In the genomic region with DNA sequence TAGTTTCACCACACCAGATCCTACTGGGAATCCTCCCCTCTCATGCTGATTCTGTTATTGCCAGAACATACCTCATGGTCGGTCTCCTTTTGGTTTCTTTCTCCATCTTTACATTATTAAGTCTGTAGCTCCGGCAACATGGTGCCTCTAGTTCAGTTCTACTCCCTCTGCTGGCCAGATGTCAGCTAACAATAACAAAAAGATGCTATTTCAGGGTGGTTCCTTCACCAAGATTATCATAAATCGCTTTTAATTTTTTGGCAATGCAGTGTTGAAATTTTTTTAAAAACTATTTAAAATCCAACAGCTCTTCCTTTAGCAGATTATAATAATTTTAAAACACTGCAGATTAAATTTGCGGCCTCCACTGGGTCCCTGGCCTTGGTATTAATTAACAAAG, we compare ENCODE assay signal across 8 cellular contexts.
A peak's percentile ranks its signal among the peaks of the same experiment; 100 is the strongest.
DNase-seq lines count a peak whose midpoint lies in the region; ATAC-seq, FAIRE-seq and TF ChIP-seq lines count a peak whose summit lies in the region.

No MANE protein-coding gene starts in this region.

- no peak overlapping the region for H3K23ac ChIP-seq in H1 (ENCODE audit: insufficient read length)

- no peaks in the 10 kb centered on the region for H3K79me2 ChIP-seq in H1 (ENCODE audit: control insufficient read depth in 1 of 2, insufficient read depth in 2 of 2, low read length in 2 of 2)

- no peaks in the 10 kb centered on the region for H4K20me1 ChIP-seq in H1 (replicated peaks in 1 of 2; ENCODE audit: control insufficient read depth in 1 of 2, insufficient read depth in 2 of 2, low read length in 2 of 2)

- no peak for TF ChIP-seq POLR2A in A549 (IDR thresholded peaks at IDR 0.05; ENCODE audit: low read length)
- no peak for TF ChIP-seq POLR2A in H1 (IDR thresholded peaks at IDR 0.05; ENCODE audit: control extremely low read depth in 1 of 2, low read depth in 2 of 2, low read length in 2 of 2)

- TF ChIP-seq CTCF in A549 (IDR thresholded peaks at IDR 0.05) (peak; percentile 23; the same call in 1 of the 3 replicates), H1 (IDR thresholded peaks at IDR 0.05; ENCODE audit: control extremely low read depth in 1 of 3, insufficient read depth in 1 of 3, low read depth in 1 of 3, low read length in 3 of 3) (peak in 2 of 3 experiments; percentile 47 to 57; a peak in 3 of 4 replicates)

- no peak overlapping the region for H2BK12ac ChIP-seq in H1 (ENCODE audit: low read depth, low read length)

- H2BK120ac ChIP-seq in H1 (replicated peaks; ENCODE audit: low read depth, low read length): no peak overlapping the region

- H3K4me1 ChIP-seq in A549: no peaks in the 10 kb centered on the region
- H3K4me1 ChIP-seq in H1 (replicated peaks in 1 of 4; ENCODE audit: control insufficient read depth in 3 of 4, insufficient read depth in 4 of 4, low read length in 3 of 4): no peaks in the 10 kb centered on the region

- no peak overlapping the region for H3K27ac ChIP-seq in A549
- no peak overlapping the region for H3K27ac ChIP-seq in H1 (ENCODE audit: low read depth, low read length)

- H3K9me3 ChIP-seq in A549: no peaks in the 10 kb centered on the region
- H3K9me3 ChIP-seq in H1 (ENCODE audit: insufficient read depth in 2 of 2, low read depth in 1 of 2, low read length in 1 of 2): peaks cover 5 to 8% of the 10 kb centered on the region in 2 experiments; a peak in 3 of 4 replicates

- TF ChIP-seq RAD21 in A549 (conservative IDR thresholded peaks at IDR 0.05 in 1 of 2, IDR thresholded peaks at IDR 0.05 in 1 of 2) (peak in 1 of 2 experiments; percentile 25; a peak in 3 of 5 replicates), H1 (IDR thresholded peaks at IDR 0.05 in 1 of 2, conservative IDR thresholded peaks at IDR 0.05 in 1 of 2; ENCODE audit: low read depth in 2 of 2, low read length in 2 of 2) (peak; percentile 44 to 64; a peak in 3 of 4 replicates)

- H4K91ac ChIP-seq in H1 (replicated peaks; ENCODE audit: insufficient read length, low read length): no peak overlapping the region

- POLR2A ChIA-PET in A549 (lab: Yijun Ruan, JAX): no interaction called here
- POLR2A ChIA-PET in H1 (lab: Charles Lee; ENCODE audit: partially characterized antibody): no interaction called here

- H3K18ac ChIP-seq in H1 (ENCODE audit: extremely low read depth, low read length): no peak overlapping the region

- no peak overlapping the region for H3K4ac ChIP-seq in H1 (replicated peaks; ENCODE audit: insufficient read length, low read depth, low read length)

- H3K23me2 ChIP-seq in H1 (ENCODE audit: low read depth, low read length): no peaks in the 10 kb centered on the region

- no peak for TF ChIP-seq EP300 in A549 (IDR thresholded peaks at IDR 0.05)
- no peak for TF ChIP-seq EP300 in H1 (IDR thresholded peaks at IDR 0.05; ENCODE audit: borderline replicate concordance in 1 of 2, low read depth in 2 of 2, low read length in 2 of 2)

- H3K9ac ChIP-seq in H1 (replicated peaks in 1 of 4; ENCODE audit: extremely low read depth in 1 of 4, low read depth in 3 of 4, low read length in 3 of 4): no peak overlapping the region

- DNase-seq in A549 (ENCODE audit: low read depth in 1 of 2, low spot score in 1 of 2) (peak in 1 of 2 experiments; percentile 16), NCI-H510A (lab: John Stamatoyannopoulos, UW) (peak; percentile 28), H1 (ENCODE audit: low read depth in 1 of 2, low spot score in 2 of 2) (no peak), hepatic stellate cell (ENCODE audit: low spot score) (no peak)
- no peak for DNase-seq in stimulated activated CD4-positive, alpha-beta T cell treated with anti-CD3 and anti-CD28 coated beads, Interleukin-1b, Interleukin-23, amount 100 ng/mL, for 48 hours

- H3K56ac ChIP-seq in H1 (replicated peaks; ENCODE audit: insufficient read length, low read depth, low read length): no peak overlapping the region

- H4K8ac ChIP-seq in H1 (ENCODE audit: extremely low read depth, insufficient read depth, low read length): no peak overlapping the region

- H3K36me3 ChIP-seq in H1 (ENCODE audit: control insufficient read depth in 2 of 4, insufficient read depth in 4 of 4, low read length in 3 of 4): no peaks in the 10 kb centered on the region

- CTCF ChIA-PET in A549 (lab: Yijun Ruan, JAX) (interaction anchor here (1.3 to 1.4 kb wide), 2 partner anchors 28 to 1062 kb away, joined by 3 read pairs; no protein-coding TSS in a partner anchor), H1 (lab: Charles Lee; ENCODE audit: partially characterized antibody) (interaction anchor here (0.5 to 2.4 kb wide), 29 partner anchors 12 to 1174 kb away, joined by 3 to 16 read pairs (median 4); no protein-coding TSS in a partner anchor)

- H4K5ac ChIP-seq in H1 (ENCODE audit: insufficient read length, low read depth, low read length): no peak overlapping the region

- no peak overlapping the region for H2BK5ac ChIP-seq in H1 (ENCODE audit: low read depth, low read length)

- no peak overlapping the region for H2AK5ac ChIP-seq in H1 (ENCODE audit: low read depth, low read length)

- no peak overlapping the region for H2BK15ac ChIP-seq in H1 (ENCODE audit: low read length)

- no peak overlapping the region for H2AFZ ChIP-seq in H1 (ENCODE audit: low read length)

- no peaks in the 10 kb centered on the region for H3K79me1 ChIP-seq in H1 (ENCODE audit: low read depth, low read length)

- H2BK20ac ChIP-seq in H1 (ENCODE audit: low read length): no peak overlapping the region

- FAIRE-seq in A549 (lab: Jason Lieb, UNC) (no peak), H1 (lab: Jason Lieb, UNC) (peak; percentile 73)

- ATAC-seq in A549: peak; percentile 43 to 50; a peak in 3 of 6 replicates
- peak; percentile 66 for ATAC-seq in GM18868 (IDR thresholded peaks at IDR 0.05; ENCODE audit: unreplicated experiment)
- no peak for ATAC-seq in HG03520 (IDR thresholded peaks at IDR 0.05; ENCODE audit: unreplicated experiment)
- no peak for ATAC-seq in HG02642 (IDR thresholded peaks at IDR 0.05; ENCODE audit: poor library complexity, unreplicated experiment)

- no peak overlapping the region for H3K4me3 ChIP-seq in A549
- no peak overlapping the region for H3K4me3 ChIP-seq in H1 (ENCODE audit: extremely low read depth in 1 of 4, insufficient read depth in 2 of 4, low read depth in 3 of 4, low read length in 4 of 4)

- WGBS in A549 (ENCODE audit: missing lambda C conversion rate): 2% methylated on average over 4 of the region's 4 CpGs
- WGBS in H1 (ENCODE audit: extremely low coverage in 1 of 2, insufficient coverage in 1 of 2, insufficient read length in 1 of 2, insufficient replicate concordance in 2 of 2, low coverage in 1 of 2, low lambda C conversion rate in 2 of 2, missing lambda C conversion rate in 1 of 2), 2 experiments: 81% methylated on average over 4 of the region's 4 CpGs; no CpG with 5 or more reads in 1 of the 2 experiments

- no peak overlapping the region for H3K14ac ChIP-seq in H1 (ENCODE audit: insufficient read length)

- H3K4me2 ChIP-seq in A549: no peak overlapping the region
- no peak overlapping the region for H3K4me2 ChIP-seq in H1 (ENCODE audit: insufficient read depth in 1 of 2, low read depth in 2 of 2, low read length in 2 of 2)

- H3K27me3 ChIP-seq in H1 (replicated peaks in 1 of 4; ENCODE audit: control insufficient read depth in 3 of 4, extremely low read depth in 1 of 4, insufficient read depth in 3 of 4, low read length in 3 of 4): no peaks in the 10 kb centered on the region

TF ChIP-seq in A549, 52 proteins besides CTCF, POLR2A, EP300 and RAD21:
- TF ChIP-seq HOXB13 (CRISPR knock-in tag; IDR thresholded peaks at IDR 0.05; ENCODE audit: low read depth) (no peak), SMC3 (IDR thresholded peaks at IDR 0.05) (peak; percentile 13; the same call in 1 of the 3 replicates)

TF ChIP-seq in H1, 55 proteins besides CTCF, POLR2A, EP300 and RAD21:
- TF ChIP-seq EGR1 (IDR thresholded peaks at IDR 0.05; ENCODE audit: borderline replicate concordance, low read depth, low read length): no peak
- no peak for TF ChIP-seq HDAC2 (IDR thresholded peaks at IDR 0.05; ENCODE audit: borderline replicate concordance in 1 of 2, low read depth in 2 of 2, low read length in 2 of 2)
- no peak for TF ChIP-seq RFX5 (IDR thresholded peaks at IDR 0.05; ENCODE audit: borderline replicate concordance, low read depth, low read length)
- no peak for TF ChIP-seq SAP30 (IDR thresholded peaks at IDR 0.05; ENCODE audit: insufficient read depth, insufficient replicate concordance, low read length)
- TF ChIP-seq ZNF274 (IDR thresholded peaks at IDR 0.05; ENCODE audit: borderline replicate concordance, extremely low read depth, low read length): no peak
- no peak for TF ChIP-seq BACH1 (IDR thresholded peaks at IDR 0.05; ENCODE audit: low read length)
- TF ChIP-seq ASH2L (IDR thresholded peaks at IDR 0.05; ENCODE audit: low read length): no peak
- no peak for TF ChIP-seq PHF8 (conservative IDR thresholded peaks at IDR 0.05; ENCODE audit: low read depth, low read length)
- no peak for TF ChIP-seq TBP (IDR thresholded peaks at IDR 0.05; ENCODE audit: low read depth, low read length)
- no peak for TF ChIP-seq TAF1 (IDR thresholded peaks at IDR 0.05; ENCODE audit: low read depth, low read length)
- TF ChIP-seq SP4 (IDR thresholded peaks at IDR 0.05; ENCODE audit: low read length): no peak
- TF ChIP-seq YY1 (IDR thresholded peaks at IDR 0.05; ENCODE audit: low read depth, low read length): no peak
- TF ChIP-seq NANOG (IDR thresholded peaks at IDR 0.05; ENCODE audit: insufficient read depth, low read depth, low read length, poor library complexity, severe bottlenecking): no peak
- TF ChIP-seq KDM1A (IDR thresholded peaks at IDR 0.05; ENCODE audit: borderline replicate concordance, low read length): no peak
- no peak for TF ChIP-seq TCF12 (IDR thresholded peaks at IDR 0.05; ENCODE audit: low read depth, low read length)
- TF ChIP-seq SIN3A (conservative IDR thresholded peaks at IDR 0.05 in 1 of 2, IDR thresholded peaks at IDR 0.05 in 1 of 2; ENCODE audit: low read depth in 1 of 2, low read length in 2 of 2): no peak

Comparison
In these comparisons a context has a peak if more than half of its experiments do, and no peak if none do; other contexts are left out.
1. ATAC-seq: peak in A549 (2 of 2) and GM18868 (single experiment); none in HG03520 (single experiment) and HG02642 (single experiment).